ENCODE assay signal across 9 cellular contexts in the genomic region with DNA sequence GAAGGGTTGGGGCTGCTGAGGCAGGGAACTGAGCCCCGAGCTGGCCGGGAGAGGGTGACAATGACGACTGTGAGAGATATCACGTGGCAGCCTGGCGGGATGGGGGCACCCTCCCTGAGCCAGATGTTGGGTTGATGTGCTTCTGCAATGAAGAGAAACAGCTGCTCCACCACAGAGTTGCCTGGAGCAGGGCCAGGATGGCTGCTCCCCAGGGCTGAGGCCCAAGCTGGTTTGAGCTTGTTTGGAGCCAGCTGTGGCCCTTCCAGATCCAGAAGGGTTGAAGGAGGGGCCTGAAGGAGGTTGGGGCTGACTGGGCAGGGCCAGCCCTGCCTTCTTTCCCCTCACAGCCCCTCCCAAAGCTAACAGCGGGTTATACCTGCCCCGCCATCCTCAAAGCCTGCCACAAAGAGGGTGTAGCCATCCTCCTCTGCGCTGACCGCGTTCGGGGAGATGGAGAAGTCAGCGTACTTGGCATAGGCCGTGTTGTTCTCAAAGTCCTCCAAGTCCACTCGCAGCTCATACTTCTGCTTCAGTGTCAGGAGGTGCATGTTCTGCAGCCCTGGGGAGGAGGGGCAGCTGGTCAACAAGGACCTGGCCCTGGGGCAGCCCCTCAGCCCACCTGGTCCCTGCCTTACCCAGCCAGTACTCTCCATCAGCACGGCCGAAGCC. TPM values are rescaled to one million over a fixed set of nuclear protein-coding genes. Genes with fewer than 3 reads are reported as not detected.
DNase-seq lines count a peak whose midpoint lies in the region; ATAC-seq and TF ChIP-seq lines count a peak whose summit lies in the region.
"Had no signal": no experiment of that assay in that cellular context is flagged by ENCODE, and none has a peak within 500 bp of the region (broad histone marks: within the 10 kb centered on the region; RNA-seq: fewer than 3 reads in every experiment).

No MANE protein-coding gene starts in this region.

- DNase-seq in Kasumi-1 (lab: John Stamatoyannopoulos, UW) (peak; percentile 61 to 64), colonic mucosa (peak; percentile 94), midbrain (lab: John Stamatoyannopoulos, UW) (peak; percentile 83), SKM-1 (lab: John Stamatoyannopoulos, UW; ENCODE audit: unreplicated experiment) (no peak), NCI-H1930 (lab: John Stamatoyannopoulos, UW) (no peak)
- DNase-seq in effector CD4-positive, alpha-beta T cell, result no peak
- DNase-seq: activated B cell treated with CpG ODN at 0.5 μM for 24 hours had no signal

- no peaks in the 10 kb centered on the region for H3K9me3 ChIP-seq in colonic mucosa

- no peak overlapping the region for H3K4me3 ChIP-seq in colonic mucosa

- H3K27me3 ChIP-seq in colonic mucosa, result no peaks in the 10 kb centered on the region

- ATAC-seq in HG02678 (IDR thresholded peaks at IDR 0.05; ENCODE audit: unreplicated experiment), result no peak

- intact Hi-C loops in colonic mucosa (cut with DNase I), result no loop called here

- TF ChIP-seq CTCF in 22Rv1 (IDR thresholded peaks at IDR 0.05) (no peak), colonic mucosa (IDR thresholded peaks at IDR 0.05) (no peak)

- peaks cover 21% of the 10 kb centered on the region for H3K36me3 ChIP-seq in colonic mucosa

- H3K27ac ChIP-seq in 22Rv1 (peak overlapping the region; percentile 44), colonic mucosa (peak overlapping the region; percentile 77)

- peak overlapping the region; percentile 46 to 48 for H3K9ac ChIP-seq in colonic mucosa (ENCODE audit: low read depth in 2 of 2, low read length in 2 of 2)

- peaks cover 24% of the 10 kb centered on the region for H3K4me1 ChIP-seq in colonic mucosa

RNA-seq across cellular contexts. Expression of a gene that starts 2.1 kb away (rescaled TPM):
- total RNA-seq in colonic mucosa, result 10 to 100 TPM; 22.2 to 56.0 TPM
- total RNA-seq: activated B cell treated with CpG ODN at 0.5 μM for 24 hours had no signal

RNA-seq across cellular contexts. Expression of a gene that starts 6.6 kb away (rescaled TPM):
- total RNA-seq in colonic mucosa, result 10 to 100 TPM; 36.6 to 37.9 TPM

RNA-seq across cellular contexts. Expression of a gene that starts 22.3 kb away (rescaled TPM):
- 10 to 100 TPM in 1 of 2 donors, 1 to 10 TPM in 1; 5.6 to 11.9 TPM for total RNA-seq in colonic mucosa

RNA-seq across cellular contexts. Expression of a gene that starts 26.2 kb away (rescaled TPM):
- total RNA-seq in colonic mucosa, result 1 to 10 TPM; 2.4 to 4.3 TPM

Comparison
In these comparisons a context has a peak if more than half of its experiments do, and no peak if none do; other contexts are left out.
1. DNase-seq: peak in Kasumi-1 (2 of 2), colonic mucosa (single experiment) and midbrain (single experiment); none in SKM-1 (single experiment), NCI-H1930 (0 of 2) and effector CD4-positive, alpha-beta T cell (single experiment).